Comparison of ENCODE assay signal across 8 cellular contexts in genomic region chr3:39388741-39389248, GRCh38. TPM values are rescaled to one million over a fixed set of nuclear protein-coding genes. Genes with fewer than 3 reads are reported as not detected.
DNase-seq lines count a peak whose midpoint lies in the region; ATAC-seq and TF ChIP-seq lines count a peak whose summit lies in the region.

No MANE protein-coding gene starts in this region.

- no peaks in the 10 kb centered on the region for H3K27me3 ChIP-seq in esophagus muscularis mucosa

- no peak for TF ChIP-seq EP300 in esophagus muscularis mucosa (IDR thresholded peaks at IDR 0.05)

- WGBS in esophagus muscularis mucosa: 95% methylated on average over 2 of the region's 2 CpGs

- DNase-seq in mucosa of descending colon: no peak
- DNase-seq in SW 1271 (lab: John Stamatoyannopoulos, UW): no peak
- no peak for DNase-seq in stimulated activated CD4-positive, alpha-beta T cell treated with anti-CD3 and anti-CD28 coated beads, Interleukin-2, amount 100 ng/mL, for 24 hours
- DNase-seq in HT-29 (ENCODE audit: low spot score): no peak
- DNase-seq in esophagus muscularis mucosa (ENCODE audit: extremely low spot score): no peak

- intact Hi-C loops in mucosa of descending colon (cut with DNase I, micrococcal nuclease): loop anchor here in 1 of 2 donors (10.0 kb wide), 1 partner anchor 94 kb away; no protein-coding TSS in a partner anchor
- intact Hi-C loops in esophagus muscularis mucosa (cut with DNase I): no loop called here

- peaks cover 31% of the 10 kb centered on the region for H3K4me1 ChIP-seq in mucosa of descending colon (ENCODE audit: low read depth)
- H3K4me1 ChIP-seq in esophagus muscularis mucosa: peaks cover 13 to 36% (median 22%) of the 10 kb centered on the region in 4 donors

- H3K36me3 ChIP-seq in mucosa of descending colon (ENCODE audit: low read depth) (peaks cover 5% of the 10 kb centered on the region), esophagus muscularis mucosa (peaks cover 40 to 49% (median 45%) of the 10 kb centered on the region in 4 donors)

- H3K4me3 ChIP-seq in mucosa of descending colon: no peak overlapping the region
- H3K4me3 ChIP-seq in esophagus muscularis mucosa: no peak overlapping the region

- H3K9me3 ChIP-seq in mucosa of descending colon (no peaks in the 10 kb centered on the region), esophagus muscularis mucosa (no peaks in the 10 kb centered on the region)

- H3K27ac ChIP-seq in esophagus muscularis mucosa (replicated peaks in 1 of 4): no peak overlapping the region

- TF ChIP-seq CTCF in mucosa of descending colon (IDR thresholded peaks at IDR 0.05) (no peak), esophagus muscularis mucosa (IDR thresholded peaks at IDR 0.05) (no peak)

- TF ChIP-seq POLR2A in esophagus muscularis mucosa (IDR thresholded peaks at IDR 0.05; ENCODE audit: low read depth): no peak

- ATAC-seq in GM18907 (IDR thresholded peaks at IDR 0.05; ENCODE audit: unreplicated experiment): peak; percentile 78
- peak; percentile 80 for ATAC-seq in GM21786 (IDR thresholded peaks at IDR 0.05; ENCODE audit: unreplicated experiment)
- peak; percentile 76 for ATAC-seq in HG03565 (IDR thresholded peaks at IDR 0.05; ENCODE audit: unreplicated experiment)
- ATAC-seq in mucosa of descending colon: peak; percentile 2

RNA-seq across cellular contexts. Expression of gene SLC25A38, which starts 5.6 kb away (rescaled TPM):
- 10 to 100 TPM; 29.3 to 35.3 (median 34.4) TPM for total RNA-seq in mucosa of descending colon
- 18.1 and 24.1 TPM in 2 replicates for total RNA-seq in HT-29 (2014; rRNA removed; shearing (Covaris generic))
- 10 to 100 TPM; 20.3 to 45.7 (median 36.1) TPM for total RNA-seq in esophagus muscularis mucosa

RNA-seq across cellular contexts. Expression of gene RPSA, which starts 17.7 kb away (rescaled TPM):
- 1,000 to 10,000 TPM in 1 of 3 donors, 100 to 1,000 TPM in 2; 692 to 1,050 (median 908) TPM for total RNA-seq in mucosa of descending colon
- total RNA-seq in HT-29 (2014; rRNA removed; shearing (Covaris generic)): 1,278 and 1,405 TPM in 2 replicates
- total RNA-seq in esophagus muscularis mucosa: 1,000 to 10,000 TPM in 2 of 4 donors, 100 to 1,000 TPM in 2; 720 to 1,054 (median 915) TPM

RNA-seq across cellular contexts. Expression of gene CCR8, which starts 59.3 kb away (rescaled TPM):
- total RNA-seq in mucosa of descending colon (under 1 TPM in 1 of 3 donors, not detected in 2; 0.36 TPM), esophagus muscularis mucosa (not detected)
- total RNA-seq in HT-29 (2014; rRNA removed; shearing (Covaris generic)): not detected in 2 replicates

Comparison
In these comparisons a context has a peak if more than half of its experiments do, and no peak if none do; other contexts are left out.
1. ATAC-seq: peak in every context shown above with its lines; median percentile 80 in GM21786; 78 in GM18907; 76 in HG03565; 2 in mucosa of descending colon.